14 cellular contexts compared by ENCODE assay signal in the genomic region with DNA sequence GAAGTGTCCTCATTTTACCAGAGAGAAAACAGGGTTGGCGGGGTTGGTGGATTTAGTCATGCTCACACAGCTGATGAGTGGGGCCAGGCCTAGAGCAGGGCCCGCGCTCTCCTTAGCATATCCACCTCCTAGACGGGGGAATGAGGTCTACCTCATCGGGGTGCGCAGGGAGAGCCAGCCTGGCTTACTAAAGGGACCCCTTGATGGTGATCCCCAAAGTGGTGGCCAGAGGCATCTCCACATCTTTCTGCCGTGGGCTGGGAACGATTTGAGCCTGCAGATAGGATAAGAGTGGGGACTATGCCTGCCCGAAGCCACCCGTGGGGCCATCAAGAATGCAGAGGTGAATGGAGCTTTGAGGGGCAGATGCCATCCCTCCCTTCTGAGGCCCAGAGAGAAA.
"Had no signal": no experiment of that assay in that cellular context is flagged by ENCODE, and none has a peak within 500 bp of the region (broad histone marks: within the 10 kb centered on the region; RNA-seq: fewer than 3 reads in every experiment).

No MANE protein-coding gene starts in this region.

- H3K9me3 Mint-ChIP-seq: activated naive CD4-positive, alpha-beta T cell treated with anti-CD3 and anti-CD28 coated beads, Interleukin-2, amount 10 ng/mL, durations not matched to agents 7 days and 5 days; naive B cell; T-cell had no signal

- H3K27ac Mint-ChIP-seq: activated naive CD4-positive, alpha-beta T cell treated with anti-CD3 and anti-CD28 coated beads, Interleukin-2, amount 10 ng/mL, durations not matched to agents 7 days and 5 days; naive B cell; T-cell had no signal

- H3K27ac ChIP-seq: lower lobe of right lung, neutrophil had no signal

- H3K27me3 ChIP-seq: gastroesophageal sphincter, neutrophil had no signal

- ATAC-seq: gastroesophageal sphincter; lower lobe of right lung; stimulated activated naive CD8-positive, alpha-beta T cell treated with anti-CD3 and anti-CD28 coated beads, Interleukin-15, Interleukin-2, amounts not matched to agents 100 U/mL and 50 U/mL, for 24 hours; T-cell had no signal

- H3K36me3 Mint-ChIP-seq: activated naive CD4-positive, alpha-beta T cell treated with anti-CD3 and anti-CD28 coated beads, Interleukin-2, amount 10 ng/mL, durations not matched to agents 7 days and 5 days; naive B cell; T-cell had no signal

- H3K36me3 ChIP-seq: neutrophil had no signal

- H3K4me3 Mint-ChIP-seq: activated naive CD4-positive, alpha-beta T cell treated with anti-CD3 and anti-CD28 coated beads, Interleukin-2, amount 10 ng/mL, durations not matched to agents 7 days and 5 days; naive B cell; T-cell had no signal

- H3K4me3 ChIP-seq: gastroesophageal sphincter, lower lobe of right lung, smooth muscle cell had no signal

- H3K4me1 Mint-ChIP-seq: activated naive CD4-positive, alpha-beta T cell treated with anti-CD3 and anti-CD28 coated beads, Interleukin-2, amount 10 ng/mL, durations not matched to agents 7 days and 5 days; naive B cell; T-cell had no signal

- H3K9ac ChIP-seq: SK-N-SH had no signal

- DNase-seq: activated CD4-positive, CD25-positive, alpha-beta regulatory T cell treated with anti-CD3 and anti-CD28 coated beads, Interleukin-2, amount 50 U/mL, for 72 hours; activated naive CD4-positive, alpha-beta T cell treated with anti-CD3 and anti-CD28 coated beads, Interleukin-2, amount 10 ng/mL, durations not matched to agents 7 days and 5 days; kidney glomerular epithelial cell; lower lobe of right lung; midbrain; naive B cell; posterior cingulate gyrus; stimulated activated naive CD8-positive, alpha-beta T cell treated with anti-CD3 and anti-CD28 coated beads, Interleukin-15, Interleukin-2, amounts not matched to agents 100 U/mL and 50 U/mL, for 24 hours; T-cell; T-helper 9 cell had no signal

- H3K9me3 ChIP-seq: gastroesophageal sphincter, lower lobe of right lung, neutrophil, SK-N-SH had no signal
